19 cellular contexts compared by ENCODE assay signal in the genomic region with DNA sequence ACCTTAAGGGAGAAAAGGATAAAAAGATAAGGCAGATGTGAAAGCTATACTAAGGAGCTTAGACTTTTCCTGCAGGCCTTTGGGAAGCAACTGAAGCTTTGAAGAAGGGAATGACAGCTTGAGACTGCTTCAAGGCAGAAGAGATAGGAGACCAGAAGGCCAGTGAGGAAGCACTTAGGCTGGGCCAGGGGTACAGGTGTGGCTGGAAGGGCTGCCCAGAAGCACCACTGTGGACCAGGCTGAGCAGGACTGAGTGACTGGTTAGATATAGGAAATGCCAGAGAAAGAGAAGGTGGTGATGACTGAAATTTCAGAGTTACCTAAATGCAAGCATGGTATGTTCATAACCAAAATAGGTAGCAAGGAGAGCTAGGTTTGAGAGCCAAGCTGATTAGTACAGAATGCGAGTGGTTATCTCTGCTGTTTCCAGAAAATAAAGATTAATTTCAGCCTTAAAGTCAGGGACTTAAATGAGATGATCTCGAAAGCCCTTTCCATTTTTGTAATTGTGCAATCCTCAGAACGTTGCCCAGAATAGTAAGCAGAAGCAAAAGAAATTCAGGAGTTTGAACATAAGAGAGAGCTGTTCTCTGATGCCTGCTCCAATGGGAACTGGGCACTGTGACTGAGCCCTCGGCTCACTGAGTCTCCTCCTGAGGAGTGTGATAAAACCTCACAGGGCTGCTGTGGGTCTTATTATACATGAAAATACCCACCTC. TPM values are rescaled to one million over a fixed set of nuclear protein-coding genes. Genes with fewer than 3 reads are reported as not detected.
DNase-seq lines count a peak whose midpoint lies in the region; ATAC-seq and TF ChIP-seq lines count a peak whose summit lies in the region.
"Had no signal": no experiment of that assay in that cellular context is flagged by ENCODE, and none has a peak within 500 bp of the region (broad histone marks: within the 10 kb centered on the region; RNA-seq: fewer than 3 reads in every experiment).

No MANE protein-coding gene starts in this region.

- TF ChIP-seq CTCF in GM23338 (conservative IDR thresholded peaks at IDR 0.05; ENCODE audit: low read depth in 2 of 2) (no peak), RWPE1 (conservative IDR thresholded peaks at IDR 0.05; ENCODE audit: low read depth) (no peak)

- 0 out of 2 replicates have a peak, but pooled peaks cover 4% of the 10 kb centered on the region for H3K4me1 ChIP-seq in GM23338 (ENCODE audit: insufficient read depth)

- H3K4me3 ChIP-seq in GM23338: no peak overlapping the region
- H3K4me3 ChIP-seq: tibial nerve had no signal

- POLR2A ChIA-PET in RWPE1 (lab: Yijun Ruan, JAX; ENCODE audit: low non-redundant PET): no interaction called here
- POLR2A ChIA-PET in activated CD4-positive, alpha-beta T cell treated with anti-CD3 and anti-CD28 coated beads, Interleukin-2, amount 10 ng/mL, durations not matched to agents 7 days and 5 days (lab: Charles Lee): no interaction called here

- DNase-seq in GM23338 (ENCODE audit: low spot score) (no peak), RWPE1 (ENCODE audit: low spot score) (no peak), islet precursor cell (peak; percentile 23), sciatic nerve (ENCODE audit: low spot score) (no peak)
- DNase-seq in activated CD4-positive, alpha-beta T cell treated with anti-CD3 and anti-CD28 coated beads, Interleukin-2, amount 10 ng/mL, durations not matched to agents 7 days and 5 days: no peak
- DNase-seq: aorta, DND-41, glutamatergic neuron, NCI-H1048, NCI-H2107, occipital lobe, small intestine, SW 1271 had no signal

- no peaks in the 10 kb centered on the region for H3F3A ChIP-seq in GM23338 (replicated peaks; ENCODE audit: low read depth)

- no peak overlapping the region for H3K4me2 ChIP-seq in GM23338

- intact Hi-C loops in sciatic nerve (cut with DNase I): no loop called here

- H3K9me3 Mint-ChIP-seq in GM23338: no peaks in the 10 kb centered on the region; the same call in 2 of the 3 replicates
- H3K9me3 Mint-ChIP-seq in activated CD4-positive, alpha-beta T cell treated with anti-CD3 and anti-CD28 coated beads, Interleukin-2, amount 10 ng/mL, durations not matched to agents 7 days and 5 days: no peaks in the 10 kb centered on the region
- H3K9me3 Mint-ChIP-seq: activated T-helper 2 cell treated with anti-CD3 and anti-CD28 coated beads, Interferon-gamma antibody, Interleukin-2, Interleukin-4, amounts not matched to agents 10 μg/mL and 5 μg/mL and 100 μg/mL, durations not matched to agents 14 hours and 24 hours and 36 hours had no signal

- peaks cover 13% of the 10 kb centered on the region; the same call in 2 of the 3 replicates for H3K4me1 Mint-ChIP-seq in GM23338
- H3K4me1 Mint-ChIP-seq in activated CD4-positive, alpha-beta T cell treated with anti-CD3 and anti-CD28 coated beads, Interleukin-2, amount 10 ng/mL, durations not matched to agents 7 days and 5 days: no peaks in the 10 kb centered on the region

- no peaks in the 10 kb centered on the region for H3K36me3 ChIP-seq in GM23338 (ENCODE audit: insufficient read depth)
- H3K36me3 ChIP-seq: tibial nerve had no signal

- no peak overlapping the region for H3K27ac ChIP-seq in GM23338 (ENCODE audit: low read depth)
- peak overlapping the region; percentile 20; the same call in 1 of the 2 replicates for H3K27ac ChIP-seq in RWPE1
- H3K27ac ChIP-seq: VCaP had no signal

- H2AFZ ChIP-seq in GM23338: no peak overlapping the region

- no peaks in the 10 kb centered on the region for H3K36me3 Mint-ChIP-seq in GM23338 (ENCODE audit: low read depth)
- no peaks in the 10 kb centered on the region for H3K36me3 Mint-ChIP-seq in activated CD4-positive, alpha-beta T cell treated with anti-CD3 and anti-CD28 coated beads, Interleukin-2, amount 10 ng/mL, durations not matched to agents 7 days and 5 days (ENCODE audit: low read depth)
- H3K36me3 Mint-ChIP-seq: CD14-positive monocyte had no signal

- CTCF ChIA-PET in RWPE1 (lab: Yijun Ruan, JAX): interaction anchor here (0.5 to 0.7 kb wide), 2 partner anchors 12 to 309 kb away, joined by 3 read pairs; no protein-coding TSS in a partner anchor
- CTCF ChIA-PET in activated CD4-positive, alpha-beta T cell treated with anti-CD3 and anti-CD28 coated beads, Interleukin-2, amount 10 ng/mL, durations not matched to agents 7 days and 5 days (lab: Charles Lee): no interaction called here

- no peaks in the 10 kb centered on the region for H3K27me3 ChIP-seq in GM23338 (ENCODE audit: insufficient read depth)
- H3K27me3 ChIP-seq: tibial nerve had no signal

- H3K9me2 ChIP-seq in GM23338 (ENCODE audit: insufficient read depth): no peaks in the 10 kb centered on the region

- no peak overlapping the region for H3K4me3 Mint-ChIP-seq in GM23338
- no peak overlapping the region for H3K4me3 Mint-ChIP-seq in activated CD4-positive, alpha-beta T cell treated with anti-CD3 and anti-CD28 coated beads, Interleukin-2, amount 10 ng/mL, durations not matched to agents 7 days and 5 days
- H3K4me3 Mint-ChIP-seq: CD14-positive monocyte had no signal

- H3K27me3 Mint-ChIP-seq in GM23338 (ENCODE audit: insufficient read depth, low read depth, poor library complexity): peaks cover 4% of the 10 kb centered on the region
- peaks cover 2% of the 10 kb centered on the region for H3K27me3 Mint-ChIP-seq in activated CD4-positive, alpha-beta T cell treated with anti-CD3 and anti-CD28 coated beads, Interleukin-2, amount 10 ng/mL, durations not matched to agents 7 days and 5 days

- no peaks in the 10 kb centered on the region for H3K79me2 ChIP-seq in GM23338 (replicated peaks; ENCODE audit: insufficient read depth)

- peak; percentile 31; the same call in 1 of the 3 replicates for ATAC-seq in GM23338
- ATAC-seq in sciatic nerve: peak; percentile 82
- no peak for ATAC-seq in GM18909 (IDR thresholded peaks at IDR 0.05; ENCODE audit: poor library complexity, unreplicated experiment)
- no peak for ATAC-seq in HG03469 (IDR thresholded peaks at IDR 0.05; ENCODE audit: unreplicated experiment)

- H4K20me1 ChIP-seq in GM23338 (replicated peaks; ENCODE audit: insufficient read depth): no peaks in the 10 kb centered on the region

- peak overlapping the region; percentile 21; the same call in 1 of the 2 replicates for H3K27ac Mint-ChIP-seq in GM23338
- H3K27ac Mint-ChIP-seq in activated CD4-positive, alpha-beta T cell treated with anti-CD3 and anti-CD28 coated beads, Interleukin-2, amount 10 ng/mL, durations not matched to agents 7 days and 5 days: no peak overlapping the region
- H3K27ac Mint-ChIP-seq: activated T-helper 2 cell treated with anti-CD3 and anti-CD28 coated beads, Interferon-gamma antibody, Interleukin-2, Interleukin-4, amounts not matched to agents 10 μg/mL and 5 μg/mL and 100 μg/mL, durations not matched to agents 14 hours and 24 hours and 36 hours; CD14-positive monocyte had no signal

TF ChIP-seq in GM23338, 12 proteins besides CTCF, POLR2A, EP300 and RAD21 (continues in another document):
- TF ChIP-seq STAT1 (IDR thresholded peaks at IDR 0.05; ENCODE audit: unreplicated experiment): no peak

RNA-seq across cellular contexts. Expression of a gene that starts 54.9 kb away (rescaled TPM):
- total RNA-seq in GM23338 (2014; rRNA removed; shearing (Covaris generic)): 16.3 and 23.1 TPM in 2 replicates
- 3.8 and 4.8 TPM in 2 replicates for polyA plus RNA-seq in GM23338 (2016; fragmentation: Nextera tagmentation; extraction: Ambion mirVana)
- 60.7 TPM for total RNA-seq in sciatic nerve
- under 1 TPM; 0.21 to 0.22 TPM for total RNA-seq in activated CD4-positive, alpha-beta T cell treated with anti-CD3 and anti-CD28 coated beads, Interleukin-2, amount 10 ng/mL, durations not matched to agents 7 days and 5 days
- polyA plus RNA-seq: CD14-positive monocyte had no signal

Comparison
In these comparisons a context has a peak if more than half of its experiments do, and no peak if none do; other contexts are left out.
1. ATAC-seq: peak in GM23338 (single experiment) and sciatic nerve (single experiment); none in GM18909 (single experiment) and HG03469 (single experiment).
2. RNA of a gene that starts 54.9 kb away (total RNA-seq): 60.7 TPM in sciatic nerve (single experiment) and 16.3 to 23.1 TPM in GM23338; 0.21 to 0.22 TPM in activated CD4-positive, alpha-beta T cell treated with anti-CD3 and anti-CD28 coated beads, Interleukin-2, amount 10 ng/mL, durations not matched to agents 7 days and 5 days; every median in the first group is over 10 times any median in the second.